29 cellular contexts compared by ENCODE assay signal in the genomic region with DNA sequence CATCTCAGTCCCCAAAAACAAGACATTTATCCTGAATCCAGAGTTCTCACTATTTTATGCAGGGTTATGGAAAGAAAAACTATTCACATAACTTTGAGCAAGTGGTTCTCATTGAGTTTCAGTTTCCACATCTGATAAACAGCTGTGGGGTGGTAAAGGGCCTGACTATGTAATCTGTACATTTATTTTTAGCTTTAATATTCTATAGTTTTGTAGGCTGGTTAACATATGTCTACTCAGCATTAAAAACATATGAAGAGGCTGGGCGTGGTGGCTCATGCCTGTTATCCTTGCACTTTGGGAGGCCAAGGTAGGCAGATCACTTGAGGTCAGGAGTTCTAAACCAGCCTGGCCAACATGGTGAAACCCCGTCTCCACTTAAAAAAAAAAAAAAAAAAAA.
"Had no signal": no experiment of that assay in that cellular context is flagged by ENCODE, and none has a peak within 500 bp of the region (broad histone marks: within the 10 kb centered on the region; RNA-seq: fewer than 3 reads in every experiment).

No MANE protein-coding gene starts in this region.

- H3K36me3 ChIP-seq: brain microvascular endothelial cell, esophagus muscularis mucosa, gastrocnemius medialis, heart right ventricle had no signal

- H3K4me1 ChIP-seq: esophagus muscularis mucosa, foreskin keratinocyte, gastrocnemius medialis, heart right ventricle had no signal

- H3K9me3 ChIP-seq: esophagus muscularis mucosa, gastrocnemius medialis had no signal

- H3K27ac ChIP-seq: brain microvascular endothelial cell, esophagus muscularis mucosa, foreskin keratinocyte, gastrocnemius medialis, heart right ventricle, hepatocyte, VCaP had no signal

- H3K27me3 ChIP-seq: brain microvascular endothelial cell, esophagus muscularis mucosa, foreskin keratinocyte, gastrocnemius medialis, heart right ventricle, hepatocyte had no signal

- H3K79me2 ChIP-seq: hepatocyte had no signal

- H2AFZ ChIP-seq: hepatocyte had no signal

- H3K4me2 ChIP-seq: hepatocyte had no signal

- DNase-seq: activated CD4-positive, alpha-beta memory T cell treated with anti-CD3 and anti-CD28 coated beads, Interleukin-2, amount 10 ng/mL, durations not matched to agents 7 days and 5 days; activated CD4-positive, alpha-beta T cell treated with anti-CD3 and anti-CD28 coated beads for 1 hour; activated CD4-positive, alpha-beta T cell treated with anti-CD3 and anti-CD28 coated beads for 4 hours; activated CD4-positive, alpha-beta T cell treated with anti-CD3 and anti-CD28 coated beads, Interleukin-2, amount 10 ng/mL, durations not matched to agents 7 days and 5 days; activated CD4-positive, alpha-beta T cell treated with anti-CD3 and anti-CD28 coated beads, Interleukin-2, amount 50 U/mL, for 4 hours; activated effector memory CD4-positive, alpha-beta T cell treated with Interleukin-2 at 50 U/mL for 16 hours; activated gamma-delta T cell treated with Interleukin-2 at 50 U/mL for 16 hours; activated naive CD4-positive, alpha-beta T cell treated with anti-CD3 and anti-CD28 coated beads, Interleukin-2, amount 50 U/mL, for 16 hours; activated naive CD4-positive, alpha-beta T cell treated with Interleukin-2 at 50 U/mL for 16 hours; activated T-cell treated with anti-CD3 and anti-CD28 coated beads, Interleukin-2, amount 50 U/mL, for 4 hours; amniotic stem cell; anterior cingulate cortex; brain microvascular endothelial cell; cortex of kidney; dermis blood vessel endothelial cell; effector CD4-positive, alpha-beta T cell; effector memory CD8-positive, alpha-beta T cell; erythroblast; foreskin keratinocyte; gastrocnemius medialis; heart right ventricle had no signal

- ATAC-seq: activated T-cell treated with anti-CD3 and anti-CD28 coated beads, Interleukin-2, amount 50 U/mL, for 4 hours; activated T-helper 17 cell treated with anti-CD3 and anti-CD28 coated beads, Interleukin-2, amount 50 U/mL, for 72 hours; effector memory CD8-positive, alpha-beta T cell; foreskin keratinocyte; gastrocnemius medialis; heart right ventricle; WTC11 had no signal

- H3K4me3 ChIP-seq: esophagus muscularis mucosa, gastrocnemius medialis, heart right ventricle, hepatocyte had no signal

- FAIRE-seq: astrocyte, bronchial epithelial cell, colon had no signal
